ENCODE assay signal across 1 cellular context in genomic region chr11:74988541-74989268, GRCh38.
TF ChIP-seq lines count a peak whose summit lies in the region.

Gene NEU3 (plus strand): TSS chr11:74988933. CDS start chr11:74989061, 128 bp downstream.

TF ChIP-seq in K562, 482 proteins besides CTCF, POLR2A, EP300 and RAD21 (continued from another document and continues in another):
- peak; percentile 67 for TF ChIP-seq MYBL2 (IDR thresholded peaks at IDR 0.05; ENCODE audit: low read depth)
- TF ChIP-seq MYBL2 (CRISPR knock-in tag; IDR thresholded peaks at IDR 0.05; ENCODE audit: borderline replicate concordance), result no peak
- peak; percentile 62; the same call in 1 of the 2 replicates for TF ChIP-seq TAF7 (tag; IDR thresholded peaks at IDR 0.05)
- TF ChIP-seq FUS (optimal IDR thresholded peaks at IDR 0.05; ENCODE audit: low read depth, low read length), result no peak
- no peak for TF ChIP-seq KAT7 (CRISPR knock-in tag; IDR thresholded peaks at IDR 0.05; ENCODE audit: borderline replicate concordance)
- peak; percentile 89 to 99 (median 92); a peak in 5 of 6 replicates for TF ChIP-seq ZBTB11 (CRISPR knock-in tag; IDR thresholded peaks at IDR 0.05)
- no peak for TF ChIP-seq ZNF253 (CRISPR knock-in tag; conservative IDR thresholded peaks at IDR 0.05)
- peak; percentile 84 for TF ChIP-seq RBM22 (IDR thresholded peaks at IDR 0.05; ENCODE audit: low read depth, low read length, poor library complexity, severe bottlenecking)
- 0 out of 2 replicates have a peak, but pooled peaks have one; percentile 40 for TF ChIP-seq ZNF175 (CRISPR knock-in tag; IDR thresholded peaks at IDR 0.05; ENCODE audit: low read depth)
- TF ChIP-seq, protein P1, sequence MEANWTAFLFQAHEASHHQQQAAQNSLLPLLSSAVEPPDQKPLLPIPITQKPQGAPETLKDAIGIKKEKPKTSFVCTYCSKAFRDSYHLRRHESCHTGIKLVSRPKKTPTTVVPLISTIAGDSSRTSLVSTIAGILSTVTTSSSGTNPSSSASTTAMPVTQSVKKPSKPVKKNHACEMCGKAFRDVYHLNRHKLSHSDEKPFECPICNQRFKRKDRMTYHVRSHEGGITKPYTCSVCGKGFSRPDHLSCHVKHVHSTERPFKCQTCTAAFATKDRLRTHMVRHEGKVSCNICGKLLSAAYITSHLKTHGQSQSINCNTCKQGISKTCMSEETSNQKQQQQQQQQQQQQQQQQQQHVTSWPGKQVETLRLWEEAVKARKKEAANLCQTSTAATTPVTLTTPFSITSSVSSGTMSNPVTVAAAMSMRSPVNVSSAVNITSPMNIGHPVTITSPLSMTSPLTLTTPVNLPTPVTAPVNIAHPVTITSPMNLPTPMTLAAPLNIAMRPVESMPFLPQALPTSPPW (CRISPR knock-in tag; IDR thresholded peaks at IDR 0.05), result peak; percentile 67
- TF ChIP-seq JUND (IDR thresholded peaks at IDR 0.05; ENCODE audit: borderline replicate concordance, low read depth, low read length), result peak; percentile 31; the same call in 1 of the 2 replicates
- no peak for TF ChIP-seq JUND (tag; IDR thresholded peaks at IDR 0.05; ENCODE audit: borderline replicate concordance, low read depth, low read length)
- TF ChIP-seq DNMT1 (IDR thresholded peaks at IDR 0.05), result no peak
- peak; percentile 56; the same call in 1 of the 2 replicates for TF ChIP-seq TOE1 (IDR thresholded peaks at IDR 0.05; ENCODE audit: borderline replicate concordance)
- no peak for TF ChIP-seq TOE1 (CRISPR knock-in tag; IDR thresholded peaks at IDR 0.05; ENCODE audit: borderline replicate concordance, low read depth)
- peak; percentile 36 to 81; a peak in 2 of 4 replicates for TF ChIP-seq MAZ (CRISPR knock-in tag; conservative IDR thresholded peaks at IDR 0.05 in 1 of 2, IDR thresholded peaks at IDR 0.05 in 1 of 2)
- 0 out of 2 replicates have a peak, but pooled peaks have one; percentile 36 for TF ChIP-seq CEBPB (tag; IDR thresholded peaks at IDR 0.05)
- TF ChIP-seq CXXC5 (CRISPR knock-in tag; IDR thresholded peaks at IDR 0.05), result peak; percentile 57; the same call in 1 of the 2 replicates
- no peak for TF ChIP-seq ZBTB1 (CRISPR knock-in tag; IDR thresholded peaks at IDR 0.05; ENCODE audit: borderline replicate concordance, low read depth)
- TF ChIP-seq PHF8 (IDR thresholded peaks at IDR 0.05; ENCODE audit: borderline replicate concordance, low read length), result peak; percentile 62; the same call in 1 of the 2 replicates
- peak; percentile 92 for TF ChIP-seq TBP (optimal IDR thresholded peaks at IDR 0.05; ENCODE audit: low read depth, low read length)
- TF ChIP-seq RBBP5 (IDR thresholded peaks at IDR 0.05; ENCODE audit: borderline replicate concordance, insufficient read depth, low read length, poor library complexity, severe bottlenecking), result peak; percentile 77
- TF ChIP-seq SAFB2 (IDR thresholded peaks at IDR 0.05; ENCODE audit: borderline replicate concordance, low read depth, low read length, severe bottlenecking), result no peak
- TF ChIP-seq ZNF143 (CRISPR knock-in tag; IDR thresholded peaks at IDR 0.05), result 0 out of 2 replicates have a peak, but pooled peaks have one; percentile 50
- TF ChIP-seq ZBTB7A (IDR thresholded peaks at IDR 0.05; ENCODE audit: borderline replicate concordance, control insufficient read depth, low read depth, low read length), result peak; percentile 27; the same call in 1 of the 2 replicates
- peak; percentile 76 for TF ChIP-seq HMGN3 (IDR thresholded peaks at IDR 0.05; ENCODE audit: borderline replicate concordance, extremely low read depth, insufficient read length, low read depth, low read length)
- TF ChIP-seq ARID4B (CRISPR knock-in tag; IDR thresholded peaks at IDR 0.05), result 0 out of 2 replicates have a peak, but pooled peaks have one; percentile 22
- TF ChIP-seq YY1 (IDR thresholded peaks at IDR 0.05; ENCODE audit: borderline replicate concordance in 1 of 3, control insufficient read depth in 1 of 3, extremely low read depth in 1 of 3, insufficient read depth in 3 of 3, insufficient read length in 1 of 3, insufficient replicate concordance in 2 of 3, low read depth in 1 of 3, low read length in 2 of 3), result peak in 1 of 3 experiments; percentile 7
- peak; percentile 82 for TF ChIP-seq ZBTB40 (IDR thresholded peaks at IDR 0.05)
- TF ChIP-seq ZBTB40 (CRISPR knock-in tag; IDR thresholded peaks at IDR 0.05), result no peak
- TF ChIP-seq ZNF23 (CRISPR knock-in tag; IDR thresholded peaks at IDR 0.05), result no peak
- TF ChIP-seq POLR2H (tag; IDR thresholded peaks at IDR 0.05; ENCODE audit: low read depth), result peak; percentile 73
- TF ChIP-seq TRIM24 (IDR thresholded peaks at IDR 0.05), result peak in 1 of 2 experiments; percentile 90; a peak in 2 of 4 replicates
- TF ChIP-seq GTF2E2 (tag; IDR thresholded peaks at IDR 0.05), result peak; percentile 88; the same call in 1 of the 2 replicates
- peak; percentile 54 for TF ChIP-seq EGR1 (conservative IDR thresholded peaks at IDR 0.05)
- TF ChIP-seq HDAC1 (IDR thresholded peaks at IDR 0.05), result peak in 1 of 2 experiments; percentile 72; a peak in 1 of 4 replicates
- peak; percentile 72 for TF ChIP-seq MYC (IDR thresholded peaks at IDR 0.05; ENCODE audit: low read depth, low read length)
- TF ChIP-seq MYC (CRISPR knock-in tag; IDR thresholded peaks at IDR 0.05; ENCODE audit: borderline replicate concordance, low read depth), result no peak
- peak; percentile 20; the same call in 1 of the 2 replicates for TF ChIP-seq NFIC (IDR thresholded peaks at IDR 0.05)
- no peak for TF ChIP-seq COPS2 (conservative IDR thresholded peaks at IDR 0.05)
- TF ChIP-seq XRCC5 (IDR thresholded peaks at IDR 0.05; ENCODE audit: low read depth, low read length), result 0 out of 2 replicates have a peak, but pooled peaks have one; percentile 70
- 0 out of 2 replicates have a peak, but pooled peaks have one; percentile 47 for TF ChIP-seq FOXP1 (CRISPR knock-in tag; IDR thresholded peaks at IDR 0.05)
- 0 out of 2 replicates have a peak, but pooled peaks have one; percentile 18 for TF ChIP-seq CEBPG (CRISPR knock-in tag; IDR thresholded peaks at IDR 0.05)
- peak in 1 of 2 experiments; percentile 65; a peak in 2 of 4 replicates for TF ChIP-seq CEBPG (tag; conservative IDR thresholded peaks at IDR 0.05 in 1 of 2, IDR thresholded peaks at IDR 0.05 in 1 of 2)
- peak; percentile 71 for TF ChIP-seq TAF9B (IDR thresholded peaks at IDR 0.05; ENCODE audit: partially characterized antibody)
- TF ChIP-seq ELF1 (tag; IDR thresholded peaks at IDR 0.05), result peak; percentile 34; the same call in 1 of the 2 replicates
- no peak for TF ChIP-seq SREBF1 (IDR thresholded peaks at IDR 0.05; ENCODE audit: borderline replicate concordance, low read depth, low read length)
